In genomic region chr18:36771246-36771645, GRCh38 we compare ENCODE assay signal across 17 cellular contexts. TPM values are rescaled to one million over a fixed set of nuclear protein-coding genes. Genes with fewer than 3 reads are reported as not detected.
DNase-seq lines count a peak whose midpoint lies in the region; ATAC-seq and TF ChIP-seq lines count a peak whose summit lies in the region.
"Had no signal": no experiment of that assay in that cellular context is flagged by ENCODE, and none has a peak within 500 bp of the region (broad histone marks: within the 10 kb centered on the region; RNA-seq: fewer than 3 reads in every experiment).

No MANE protein-coding gene starts in this region.

- H4K20me1 ChIP-seq in DOHH2 (ENCODE audit: control insufficient read depth, insufficient read depth, low read depth, low read length): no peaks in the 10 kb centered on the region
- no peaks in the 10 kb centered on the region for H4K20me1 ChIP-seq in neural progenitor cell (ENCODE audit: low read depth)

- no peak for DNase-seq in T-helper 2 cell treated with Interferon-gamma antibody and Interleukin-4, amounts not matched to agents 5 μg/mL and 100 μg/mL, for 36 hours (ENCODE audit: low spot score)
- DNase-seq in neural progenitor cell (ENCODE audit: low spot score) (no peak), Peyer's patch (no peak)
- DNase-seq: activated CD4-positive, alpha-beta T cell treated with anti-CD3 and anti-CD28 coated beads, Interleukin-2, amount 50 U/mL, for 4 hours; activated T-cell treated with anti-CD3 and anti-CD28 coated beads for 4 hours; CD8-positive, alpha-beta memory T cell; naive B cell; NCI-H2029; NCI-H446; posterior cingulate gyrus; stimulated activated naive CD8-positive, alpha-beta T cell treated with anti-CD3 and anti-CD28 coated beads, Interleukin-15, Interleukin-2, amounts not matched to agents 100 U/mL and 50 U/mL, for 24 hours had no signal

- H3K4me3 ChIP-seq in DOHH2 (ENCODE audit: low read length) (peak overlapping the region; percentile 11), neural progenitor cell (no peak overlapping the region), Peyer's patch (no peak overlapping the region)

- H3K36me3 ChIP-seq in DOHH2 (ENCODE audit: control insufficient read depth, low read length): peaks cover 13% of the 10 kb centered on the region
- peaks cover 5% of the 10 kb centered on the region for H3K36me3 ChIP-seq in neural progenitor cell
- H3K36me3 ChIP-seq in Peyer's patch: no peaks in the 10 kb centered on the region

- no peak for TF ChIP-seq POLR2A in Peyer's patch (IDR thresholded peaks at IDR 0.05)

- peaks cover 5% of the 10 kb centered on the region for H3K36me3 Mint-ChIP-seq in T-helper 2 cell treated with Interferon-gamma antibody and Interleukin-4, amounts not matched to agents 5 μg/mL and 100 μg/mL, for 36 hours (ENCODE audit: low read depth)
- H3K36me3 Mint-ChIP-seq in neural progenitor cell: peaks cover 22% of the 10 kb centered on the region
- H3K36me3 Mint-ChIP-seq: naive B cell had no signal

- no peaks in the 10 kb centered on the region for H3K27me3 ChIP-seq in DOHH2 (ENCODE audit: control insufficient read depth, low read length)
- H3K27me3 ChIP-seq in neural progenitor cell: no peaks in the 10 kb centered on the region
- no peaks in the 10 kb centered on the region for H3K27me3 ChIP-seq in Peyer's patch

- no peak overlapping the region for H3K9ac ChIP-seq in neural progenitor cell

- H3K79me2 ChIP-seq in DOHH2 (ENCODE audit: control insufficient read depth, low read length) (no peaks in the 10 kb centered on the region), neural progenitor cell (ENCODE audit: low read depth) (no peaks in the 10 kb centered on the region)

- H3K27me3 Mint-ChIP-seq in T-helper 2 cell treated with Interferon-gamma antibody and Interleukin-4, amounts not matched to agents 5 μg/mL and 100 μg/mL, for 36 hours (ENCODE audit: low read depth): no peaks in the 10 kb centered on the region
- no peaks in the 10 kb centered on the region for H3K27me3 Mint-ChIP-seq in neural progenitor cell (ENCODE audit: insufficient read depth, low read depth)
- H3K27me3 Mint-ChIP-seq: naive B cell had no signal

- ATAC-seq in GM19043 (IDR thresholded peaks at IDR 0.05; ENCODE audit: low read depth, unreplicated experiment): peak; percentile 59
- ATAC-seq in HG03354 (IDR thresholded peaks at IDR 0.05; ENCODE audit: poor library complexity, severe bottlenecking, unreplicated experiment): peak; percentile 71
- no peak for ATAC-seq in HG03439 (IDR thresholded peaks at IDR 0.05; ENCODE audit: unreplicated experiment)
- ATAC-seq in HG03457 (IDR thresholded peaks at IDR 0.05; ENCODE audit: unreplicated experiment): no peak
- ATAC-seq: stimulated activated naive CD8-positive, alpha-beta T cell treated with anti-CD3 and anti-CD28 coated beads, Interleukin-15, Interleukin-2, amounts not matched to agents 100 U/mL and 50 U/mL, for 24 hours had no signal

- H3K27ac ChIP-seq in DOHH2 (ENCODE audit: low read depth, low read length) (peak overlapping the region; percentile 33), neural progenitor cell (no peak overlapping the region), Peyer's patch (no peak overlapping the region)

- H3K9me3 Mint-ChIP-seq in T-helper 2 cell treated with Interferon-gamma antibody and Interleukin-4, amounts not matched to agents 5 μg/mL and 100 μg/mL, for 36 hours: peaks cover 5% of the 10 kb centered on the region
- no peaks in the 10 kb centered on the region for H3K9me3 Mint-ChIP-seq in neural progenitor cell
- H3K9me3 Mint-ChIP-seq: activated naive CD4-positive, alpha-beta T cell treated with anti-CD3 and anti-CD28 coated beads, Interleukin-2, amount 50 U/mL, for 24 hours; CD8-positive, alpha-beta memory T cell; naive B cell had no signal

- H3K4me1 Mint-ChIP-seq in T-helper 2 cell treated with Interferon-gamma antibody and Interleukin-4, amounts not matched to agents 5 μg/mL and 100 μg/mL, for 36 hours (ENCODE audit: low read depth): peaks cover 27% of the 10 kb centered on the region
- H3K4me1 Mint-ChIP-seq in neural progenitor cell: peaks cover 5% of the 10 kb centered on the region

- H3F3A ChIP-seq in DOHH2 (ENCODE audit: control insufficient read depth, insufficient read depth) (no peaks in the 10 kb centered on the region), neural progenitor cell (ENCODE audit: low read depth) (no peaks in the 10 kb centered on the region)

- H3K9me3 ChIP-seq in DOHH2 (ENCODE audit: control insufficient read depth, insufficient read depth, low read length) (peaks cover 3% of the 10 kb centered on the region; the same call in 1 of the 2 replicates), neural progenitor cell (ENCODE audit: low read depth) (no peaks in the 10 kb centered on the region), Peyer's patch (no peaks in the 10 kb centered on the region)

- H3K4me3 Mint-ChIP-seq in T-helper 2 cell treated with Interferon-gamma antibody and Interleukin-4, amounts not matched to agents 5 μg/mL and 100 μg/mL, for 36 hours: peak overlapping the region; percentile 10
- H3K4me3 Mint-ChIP-seq in neural progenitor cell: no peak overlapping the region
- H3K4me3 Mint-ChIP-seq: activated naive CD4-positive, alpha-beta T cell treated with anti-CD3 and anti-CD28 coated beads, Interleukin-2, amount 50 U/mL, for 24 hours had no signal

- H3K4me1 ChIP-seq in DOHH2 (ENCODE audit: control insufficient read depth, low read length) (peaks cover 22% of the 10 kb centered on the region), neural progenitor cell (no peaks in the 10 kb centered on the region), Peyer's patch (no peaks in the 10 kb centered on the region)

- H2AFZ ChIP-seq in neural progenitor cell (replicated peaks): no peak overlapping the region

- no peak for TF ChIP-seq CTCF in DOHH2 (IDR thresholded peaks at IDR 0.05; ENCODE audit: low read depth, low read length, poor library complexity, severe bottlenecking)
- TF ChIP-seq CTCF in neural progenitor cell (IDR thresholded peaks at IDR 0.05): no peak
- TF ChIP-seq CTCF in Peyer's patch (IDR thresholded peaks at IDR 0.05): no peak

- peak overlapping the region; percentile 38 for H3K4me2 ChIP-seq in DOHH2 (ENCODE audit: low read length)
- no peak overlapping the region for H3K4me2 ChIP-seq in neural progenitor cell

- no peaks in the 10 kb centered on the region for H3K9me2 ChIP-seq in DOHH2 (replicated peaks; ENCODE audit: control insufficient read depth, low read length)

- H3K27ac Mint-ChIP-seq in T-helper 2 cell treated with Interferon-gamma antibody and Interleukin-4, amounts not matched to agents 5 μg/mL and 100 μg/mL, for 36 hours: peak overlapping the region; percentile 29
- H3K27ac Mint-ChIP-seq in neural progenitor cell: no peak overlapping the region
- H3K27ac Mint-ChIP-seq: activated naive CD4-positive, alpha-beta T cell treated with anti-CD3 and anti-CD28 coated beads, Interleukin-2, amount 50 U/mL, for 24 hours; CD8-positive, alpha-beta memory T cell had no signal

RNA-seq across cellular contexts. Expression of gene TPGS2, which starts 57.6 kb away (rescaled TPM):
- 262 and 301 TPM in 2 replicates for total RNA-seq in neural progenitor cell (ENCODE audit: low replicate concordance)
- total RNA-seq in Peyer's patch: 10 to 100 TPM; 32.1 to 87.9 (median 58.2) TPM

RNA-seq across cellular contexts. Expression of gene KIAA1328, which starts 57.7 kb away (rescaled TPM):
- total RNA-seq in neural progenitor cell (ENCODE audit: low replicate concordance) (11.5 and 15.0 TPM in 2 replicates), Peyer's patch (10 to 100 TPM; 15.4 to 51.2 (median 18.8) TPM)

Comparison
In these comparisons a context has a peak if more than half of its experiments do, and no peak if none do; other contexts are left out.
1. ATAC-seq: peak in GM19043 (single experiment) and HG03354 (single experiment); none in HG03439 (single experiment) and HG03457 (single experiment).